In the genomic region with DNA sequence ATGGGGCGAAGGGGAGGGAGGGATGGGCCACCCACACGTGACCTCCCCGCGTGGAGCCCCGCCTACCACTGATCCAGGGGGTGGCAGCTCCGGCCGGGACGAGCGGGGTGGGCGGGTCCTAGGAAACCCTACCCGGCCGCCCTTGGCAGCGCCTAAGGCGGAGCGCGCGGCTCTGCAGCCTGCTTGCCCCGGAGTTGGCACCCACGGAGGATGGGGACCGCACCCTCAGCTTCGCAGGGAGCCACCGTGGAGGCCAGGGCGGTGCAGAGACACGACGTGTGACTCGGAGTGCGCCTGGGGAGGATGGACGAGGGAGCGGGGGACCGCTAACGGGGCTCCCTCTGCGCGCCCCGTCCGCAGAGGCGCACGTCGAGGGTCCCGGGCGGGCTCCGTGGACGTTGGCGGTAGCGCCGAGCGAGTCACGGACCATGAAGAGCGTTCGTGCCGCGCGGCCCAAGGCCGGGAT, we compare ENCODE assay signal across 8 cellular contexts. TPM values are rescaled to one million over a fixed set of nuclear protein-coding genes. Genes with fewer than 3 reads are reported as not detected.
DNase-seq lines count a peak whose midpoint lies in the region; ATAC-seq and TF ChIP-seq lines count a peak whose summit lies in the region.

A gene with protein sequence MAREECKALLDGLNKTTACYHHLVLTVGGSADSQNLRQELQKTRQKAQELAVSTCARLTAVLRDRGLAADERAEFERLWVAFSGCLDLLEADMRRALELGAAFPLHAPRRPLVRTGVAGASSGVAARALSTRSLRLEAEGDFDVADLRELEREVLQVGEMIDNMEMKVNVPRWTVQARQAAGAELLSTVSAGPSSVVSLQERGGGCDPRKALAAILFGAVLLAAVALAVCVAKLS (plus strand): TSS at position 129 of the 466 bp plus-strand sequence. CDS start 416 bp downstream, outside the sequence.

- peaks cover 30% of the 10 kb centered on the region for H3K4me1 Mint-ChIP-seq in activated CD8-positive, alpha-beta T cell treated with anti-CD3 and anti-CD28 coated beads for 36 hours (ENCODE audit: low read depth)
- H3K4me1 Mint-ChIP-seq in effector memory CD8-positive, alpha-beta T cell (ENCODE audit: low read depth in 2 of 2): peaks cover 29 to 30% of the 10 kb centered on the region in 2 donors
- peaks cover 18% of the 10 kb centered on the region for H3K4me1 Mint-ChIP-seq in memory B cell

- CTCF ChIA-PET in activated CD8-positive, alpha-beta T cell treated with anti-CD3 and anti-CD28 coated beads for 36 hours (lab: Charles Lee): interaction anchor here (1.0 to 1.4 kb wide), 3 partner anchors 11 to 33 kb away, joined by 3 to 4 read pairs (median 3); a partner anchor contains a TSS

- peaks cover 4% of the 10 kb centered on the region for H3K36me3 Mint-ChIP-seq in activated CD8-positive, alpha-beta T cell treated with anti-CD3 and anti-CD28 coated beads for 36 hours (ENCODE audit: low read depth)
- peaks cover 8% of the 10 kb centered on the region for H3K36me3 Mint-ChIP-seq in effector memory CD8-positive, alpha-beta T cell (ENCODE audit: insufficient read depth)
- no peaks in the 10 kb centered on the region for H3K36me3 Mint-ChIP-seq in memory B cell

- peak; percentile 36 for ATAC-seq in HG02642 (IDR thresholded peaks at IDR 0.05; ENCODE audit: poor library complexity, unreplicated experiment)
- ATAC-seq in activated CD8-positive, alpha-beta T cell treated with anti-CD3 and anti-CD28 coated beads for 36 hours: peak; percentile 38
- ATAC-seq in effector memory CD8-positive, alpha-beta T cell (replicated peaks): peak; percentile 45
- peak; percentile 26 for ATAC-seq in memory B cell (ENCODE audit: low read depth)
- ATAC-seq in GM18873 (IDR thresholded peaks at IDR 0.05; ENCODE audit: low FRiP score, unreplicated experiment): no peak

- DNase-seq in DMS153 (lab: John Stamatoyannopoulos, UW) (peak; percentile 56), NCI-H526 (lab: John Stamatoyannopoulos, UW) (peak; percentile 72 to 92), memory B cell (ENCODE audit: low spot score in 2 of 2) (peak; percentile 33 to 63)
- peak; percentile 59 for DNase-seq in activated CD8-positive, alpha-beta T cell treated with anti-CD3 and anti-CD28 coated beads for 36 hours
- peak; percentile 45 to 56 (median 53) for DNase-seq in effector memory CD8-positive, alpha-beta T cell
- DNase-seq in stimulated activated CD8-positive, alpha-beta memory T cell treated with anti-CD3 and anti-CD28 coated beads, Interleukin-15, amount 100 ng/mL, for 1 hour (ENCODE audit: low read depth): peak; percentile 29

- POLR2A ChIA-PET in activated CD8-positive, alpha-beta T cell treated with anti-CD3 and anti-CD28 coated beads for 36 hours (lab: Charles Lee): interaction anchor here (0.9 to 4.7 kb wide), 5 partner anchors 11 to 95 kb away, joined by 3 to 43 read pairs (median 3); a partner anchor contains a TSS

- peaks cover 12% of the 10 kb centered on the region for H3K27me3 Mint-ChIP-seq in activated CD8-positive, alpha-beta T cell treated with anti-CD3 and anti-CD28 coated beads for 36 hours
- H3K27me3 Mint-ChIP-seq in effector memory CD8-positive, alpha-beta T cell: peaks cover 4 to 10% of the 10 kb centered on the region in 2 donors
- H3K27me3 Mint-ChIP-seq in memory B cell: peaks cover 4% of the 10 kb centered on the region

- no peak for TF ChIP-seq CTCF in activated CD8-positive, alpha-beta T cell treated with anti-CD3 and anti-CD28 coated beads for 36 hours (IDR thresholded peaks at IDR 0.05)

- H3K4me3 Mint-ChIP-seq in activated CD8-positive, alpha-beta T cell treated with anti-CD3 and anti-CD28 coated beads for 36 hours: peak within 1 kb of the TSS; percentile 73
- peak within 1 kb of the TSS; percentile 83 to 88 for H3K4me3 Mint-ChIP-seq in effector memory CD8-positive, alpha-beta T cell
- H3K4me3 Mint-ChIP-seq in memory B cell: peak within 1 kb of the TSS; percentile 94

- intact Hi-C loops in activated CD8-positive, alpha-beta T cell treated with anti-CD3 and anti-CD28 coated beads for 36 hours (cut with micrococcal nuclease): no loop called here

- peak within 1 kb of the TSS; percentile 77 for H3K27ac Mint-ChIP-seq in activated CD8-positive, alpha-beta T cell treated with anti-CD3 and anti-CD28 coated beads for 36 hours
- H3K27ac Mint-ChIP-seq in effector memory CD8-positive, alpha-beta T cell: peak within 1 kb of the TSS; percentile 21 to 69
- peak within 1 kb of the TSS; percentile 75 for H3K27ac Mint-ChIP-seq in memory B cell

- H3K9me3 Mint-ChIP-seq in activated CD8-positive, alpha-beta T cell treated with anti-CD3 and anti-CD28 coated beads for 36 hours: no peaks in the 10 kb centered on the region
- H3K9me3 Mint-ChIP-seq in effector memory CD8-positive, alpha-beta T cell: no peaks in the 10 kb centered on the region
- no peaks in the 10 kb centered on the region for H3K9me3 Mint-ChIP-seq in memory B cell

RNA-seq across cellular contexts. Expression of the gene that starts here (rescaled TPM):
- total RNA-seq in activated CD8-positive, alpha-beta T cell treated with anti-CD3 and anti-CD28 coated beads for 36 hours: under 1 TPM; 0.18 to 0.32 TPM

Comparison
In these comparisons a context has a peak if more than half of its experiments do, and no peak if none do; other contexts are left out.
1. Peak in DNase-seq and ATAC-seq in activated CD8-positive, alpha-beta T cell treated with anti-CD3 and anti-CD28 coated beads for 36 hours; RNA of the gene not detected or under 1 TPM.
2. DNase-seq: peak in every context shown above with its lines; median percentile 82 in NCI-H526; 59 in activated CD8-positive, alpha-beta T cell treated with anti-CD3 and anti-CD28 coated beads for 36 hours; 56 in DMS153; 53 in effector memory CD8-positive, alpha-beta T cell; 48 in memory B cell; 29 in stimulated activated CD8-positive, alpha-beta memory T cell treated with anti-CD3 and anti-CD28 coated beads, Interleukin-15, amount 100 ng/mL, for 1 hour.